In genomic region chr1:53330819-53331218, GRCh38 we compare ENCODE assay signal across 16 cellular contexts. TPM values are rescaled to one million over a fixed set of nuclear protein-coding genes. Genes with fewer than 3 reads are reported as not detected.
A peak's percentile ranks its signal among the peaks of the same experiment; 100 is the strongest.
DNase-seq lines count a peak whose midpoint lies in the region; ATAC-seq and TF ChIP-seq lines count a peak whose summit lies in the region.
"Had no signal": no experiment of that assay in that cellular context is flagged by ENCODE, and none has a peak within 500 bp of the region (broad histone marks: within the 10 kb centered on the region; RNA-seq: fewer than 3 reads in every experiment).

No MANE protein-coding gene starts in this region.

- H3K9ac ChIP-seq in mesendoderm (ENCODE audit: low read length) (no peak overlapping the region), PC-3 (ENCODE audit: low read length) (no peak overlapping the region)
- H3K9ac ChIP-seq: parathyroid adenoma had no signal

- H3K4me3 ChIP-seq in PC-9 (no peak overlapping the region), epithelial cell of esophagus (ENCODE audit: low read length) (no peak overlapping the region), suprapubic skin (no peak overlapping the region), mesendoderm (ENCODE audit: low read length) (no peak overlapping the region), PC-3 (ENCODE audit: low read length) (no peak overlapping the region)
- H3K4me3 ChIP-seq: MG63, stomach had no signal

- H3F3A ChIP-seq in PC-9 (ENCODE audit: insufficient read depth, low read depth) (peaks cover 25% of the 10 kb centered on the region; the same call in 1 of the 2 replicates), PC-3 (ENCODE audit: low read length, unreplicated experiment) (no peaks in the 10 kb centered on the region)

- H4K20me1 ChIP-seq in PC-9 (ENCODE audit: insufficient read depth), result no peaks in the 10 kb centered on the region
- no peaks in the 10 kb centered on the region for H4K20me1 ChIP-seq in PC-3 (ENCODE audit: low read length)

- H2BK15ac ChIP-seq in mesendoderm (replicated peaks; ENCODE audit: low read depth), result no peak overlapping the region

- peaks cover 3% of the 10 kb centered on the region for H3K79me1 ChIP-seq in mesendoderm (ENCODE audit: low read length)

- H3K27me3 Mint-ChIP-seq in activated naive CD8-positive, alpha-beta T cell treated with anti-CD3 and anti-CD28 coated beads, Interleukin-2, amount 10 ng/mL, durations not matched to agents 7 days and 5 days, result no peaks in the 10 kb centered on the region
- H3K27me3 Mint-ChIP-seq in activated naive CD8-positive, alpha-beta T cell treated with anti-CD3 and anti-CD28 coated beads, Interleukin-2, amount 50 U/mL, for 24 hours, result no peaks in the 10 kb centered on the region

- no peak overlapping the region for H2BK120ac ChIP-seq in mesendoderm (ENCODE audit: low read depth, low read length)

- TF ChIP-seq POLR2A in suprapubic skin (IDR thresholded peaks at IDR 0.05), result no peak

- no peak overlapping the region for H3K4ac ChIP-seq in mesendoderm (ENCODE audit: low read depth, low read length)

- no peak overlapping the region for H4K8ac ChIP-seq in mesendoderm (ENCODE audit: low read depth, low read length)

- H3K27ac ChIP-seq in PC-9 (peak overlapping the region; percentile 23; the same call in 1 of the 2 replicates), suprapubic skin (no peak overlapping the region), mesendoderm (ENCODE audit: low read depth, low read length) (no peak overlapping the region), PC-3 (ENCODE audit: low read length) (no peak overlapping the region)
- H3K27ac ChIP-seq: parathyroid adenoma, RWPE1, stomach had no signal

- peak; percentile 15 for DNase-seq in activated naive CD8-positive, alpha-beta T cell treated with anti-CD3 and anti-CD28 coated beads, Interleukin-2, amount 10 ng/mL, durations not matched to agents 7 days and 5 days
- DNase-seq in activated naive CD8-positive, alpha-beta T cell treated with anti-CD3 and anti-CD28 coated beads, Interleukin-2, amount 50 U/mL, for 24 hours, result no peak
- peak; percentile 59 to 90 for DNase-seq in PC-9
- DNase-seq in epithelial cell of esophagus (ENCODE audit: low read depth), result peak; percentile 33
- peak; percentile 40 to 56 for DNase-seq in suprapubic skin (ENCODE audit: low spot score in 2 of 2)
- DNase-seq in mesendoderm, result no peak
- no peak for DNase-seq in HK-2 (ENCODE audit: unreplicated experiment)
- DNase-seq in PC-3, result no peak
- DNase-seq: activated gamma-delta T cell; Calu3; effector CD8-positive, alpha-beta T cell; MG63; stomach had no signal

- no peak overlapping the region for H2AFZ ChIP-seq in PC-9
- H2AFZ ChIP-seq in PC-3 (ENCODE audit: low read length), result no peak overlapping the region
- H2AFZ ChIP-seq: parathyroid adenoma had no signal

- no peaks in the 10 kb centered on the region for H3K27me3 ChIP-seq in PC-9 (ENCODE audit: insufficient read depth, low read depth)
- no peaks in the 10 kb centered on the region for H3K27me3 ChIP-seq in suprapubic skin
- H3K27me3 ChIP-seq in mesendoderm (ENCODE audit: insufficient read depth, low read length, poor library complexity), result no peaks in the 10 kb centered on the region
- no peaks in the 10 kb centered on the region for H3K27me3 ChIP-seq in PC-3 (ENCODE audit: low read length)
- H3K27me3 ChIP-seq: MG63, stomach had no signal

- TF ChIP-seq CTCF in PC-9 (conservative IDR thresholded peaks at IDR 0.05) (no peak), epithelial cell of esophagus (IDR thresholded peaks at IDR 0.05; ENCODE audit: insufficient read depth, low read depth, low read length, missing control alignments) (no peak), suprapubic skin (IDR thresholded peaks at IDR 0.05) (no peak), PC-3 (conservative IDR thresholded peaks at IDR 0.05; ENCODE audit: low read depth, low read length) (no peak)

- no peak overlapping the region for H3K27ac Mint-ChIP-seq in activated naive CD8-positive, alpha-beta T cell treated with anti-CD3 and anti-CD28 coated beads, Interleukin-2, amount 10 ng/mL, durations not matched to agents 7 days and 5 days
- no peak overlapping the region for H3K27ac Mint-ChIP-seq in activated naive CD8-positive, alpha-beta T cell treated with anti-CD3 and anti-CD28 coated beads, Interleukin-2, amount 50 U/mL, for 24 hours

- CTCF ChIA-PET in PC-9 (lab: Charles Lee) (no interaction called here), PC-3 (lab: Charles Lee) (no interaction called here)

- H3K23ac ChIP-seq in mesendoderm (ENCODE audit: low read length), result no peak overlapping the region

- intact Hi-C loops in PC-9 (cut with micrococcal nuclease; ENCODE audit: unreplicated experiment), result no loop called here
- intact Hi-C loops in PC-3 (cut with micrococcal nuclease), result no loop called here

- no peak for ATAC-seq in activated naive CD8-positive, alpha-beta T cell treated with anti-CD3 and anti-CD28 coated beads, Interleukin-2, amount 10 ng/mL, durations not matched to agents 7 days and 5 days (ENCODE audit: low read depth)
- ATAC-seq in activated naive CD8-positive, alpha-beta T cell treated with anti-CD3 and anti-CD28 coated beads, Interleukin-2, amount 50 U/mL, for 24 hours, result no peak
- ATAC-seq in PC-3, result no peak

- 74% methylated on average over 5 of the region's 5 CpGs for WGBS in suprapubic skin
- no CpG with 5 or more reads among the region's 5 CpGs for WGBS in mesendoderm (ENCODE audit: extremely low coverage, insufficient coverage, low lambda C conversion rate)

- peak overlapping the region; percentile 20; the same call in 1 of the 2 replicates for H3K4me2 ChIP-seq in PC-9
- no peak overlapping the region for H3K4me2 ChIP-seq in mesendoderm (ENCODE audit: low read length)
- no peak overlapping the region for H3K4me2 ChIP-seq in PC-3 (ENCODE audit: low read length)

- peaks cover 29% of the 10 kb centered on the region for H3K4me1 Mint-ChIP-seq in activated naive CD8-positive, alpha-beta T cell treated with anti-CD3 and anti-CD28 coated beads, Interleukin-2, amount 10 ng/mL, durations not matched to agents 7 days and 5 days
- H3K4me1 Mint-ChIP-seq in activated naive CD8-positive, alpha-beta T cell treated with anti-CD3 and anti-CD28 coated beads, Interleukin-2, amount 50 U/mL, for 24 hours, result peaks cover 8% of the 10 kb centered on the region

- no peak for TF ChIP-seq EP300 in suprapubic skin (IDR thresholded peaks at IDR 0.05)

- H3K79me2 ChIP-seq in PC-9 (ENCODE audit: low read depth) (peaks cover 8% of the 10 kb centered on the region), mesendoderm (ENCODE audit: control insufficient read depth, insufficient read depth, low read length) (peaks cover 9% of the 10 kb centered on the region), PC-3 (ENCODE audit: low read length) (peaks cover 11% of the 10 kb centered on the region)
- H3K79me2 ChIP-seq: parathyroid adenoma had no signal

- H3K4me1 ChIP-seq in PC-9 (replicated peaks; ENCODE audit: insufficient read depth) (peaks cover 22% of the 10 kb centered on the region), suprapubic skin (peaks cover 18% of the 10 kb centered on the region), mesendoderm (ENCODE audit: control insufficient read depth, low read depth, low read length) (peaks cover 5% of the 10 kb centered on the region), PC-3 (ENCODE audit: insufficient read depth, low read length) (peaks cover 6% of the 10 kb centered on the region)
- H3K4me1 ChIP-seq: parathyroid adenoma had no signal

- BruUV-seq in PC-9 (replicated peaks; lab: Mats Ljungman, UMichigan) (no TSS peak), PC-3 (replicated peaks; lab: Mats Ljungman, UMichigan) (no TSS peak)

- H3K9me2 ChIP-seq in PC-9 (ENCODE audit: insufficient read depth) (no peaks in the 10 kb centered on the region), PC-3 (replicated peaks; ENCODE audit: low read length) (no peaks in the 10 kb centered on the region)

- H3K36me3 Mint-ChIP-seq in activated naive CD8-positive, alpha-beta T cell treated with anti-CD3 and anti-CD28 coated beads, Interleukin-2, amount 10 ng/mL, durations not matched to agents 7 days and 5 days, result peaks cover 9% of the 10 kb centered on the region
- peaks cover 4% of the 10 kb centered on the region for H3K36me3 Mint-ChIP-seq in activated naive CD8-positive, alpha-beta T cell treated with anti-CD3 and anti-CD28 coated beads, Interleukin-2, amount 50 U/mL, for 24 hours (ENCODE audit: low read depth)
- H3K36me3 Mint-ChIP-seq: brain had no signal

- no peak overlapping the region for H3K18ac ChIP-seq in mesendoderm (ENCODE audit: low read length)

- POLR2A ChIA-PET in activated naive CD8-positive, alpha-beta T cell treated with anti-CD3 and anti-CD28 coated beads, Interleukin-2, amount 10 ng/mL, durations not matched to agents 7 days and 5 days (lab: Charles Lee), result interaction anchor here (1.1 kb wide), 1 partner anchor 37 kb away, joined by 3 read pairs; no protein-coding TSS in a partner anchor
- POLR2A ChIA-PET in PC-9 (lab: Charles Lee; ENCODE audit: unreplicated experiment), result no interaction called here
- POLR2A ChIA-PET in PC-3 (lab: Charles Lee; ENCODE audit: unreplicated experiment), result no interaction called here

- H2AK5ac ChIP-seq in mesendoderm (ENCODE audit: low read length), result no peak overlapping the region

- no peak overlapping the region for H2BK5ac ChIP-seq in mesendoderm (ENCODE audit: low read length)

- no peak overlapping the region for H3K56ac ChIP-seq in mesendoderm (ENCODE audit: low read length)

- H3K36me3 ChIP-seq in PC-9 (ENCODE audit: low read depth) (no peaks in the 10 kb centered on the region), suprapubic skin (no peaks in the 10 kb centered on the region), mesendoderm (ENCODE audit: control insufficient read depth, insufficient read depth, low read length) (no peaks in the 10 kb centered on the region), PC-3 (ENCODE audit: low read depth, low read length) (no peaks in the 10 kb centered on the region)
- H3K36me3 ChIP-seq: stomach had no signal

- no peak overlapping the region for H3K4me3 Mint-ChIP-seq in activated naive CD8-positive, alpha-beta T cell treated with anti-CD3 and anti-CD28 coated beads, Interleukin-2, amount 10 ng/mL, durations not matched to agents 7 days and 5 days
- no peak overlapping the region for H3K4me3 Mint-ChIP-seq in activated naive CD8-positive, alpha-beta T cell treated with anti-CD3 and anti-CD28 coated beads, Interleukin-2, amount 50 U/mL, for 24 hours

- H3K9me3 ChIP-seq in PC-9 (ENCODE audit: insufficient read depth, low read depth), result no peaks in the 10 kb centered on the region
- H3K9me3 ChIP-seq in suprapubic skin, result no peaks in the 10 kb centered on the region
- H3K9me3 ChIP-seq in PC-3 (ENCODE audit: low read length), result no peaks in the 10 kb centered on the region
- H3K9me3 ChIP-seq: MG63, stomach had no signal

- no peak overlapping the region for H4K5ac ChIP-seq in mesendoderm (ENCODE audit: low read length)

- no peaks in the 10 kb centered on the region for H3K9me3 Mint-ChIP-seq in activated naive CD8-positive, alpha-beta T cell treated with anti-CD3 and anti-CD28 coated beads, Interleukin-2, amount 10 ng/mL, durations not matched to agents 7 days and 5 days
- H3K9me3 Mint-ChIP-seq in activated naive CD8-positive, alpha-beta T cell treated with anti-CD3 and anti-CD28 coated beads, Interleukin-2, amount 50 U/mL, for 24 hours, result no peaks in the 10 kb centered on the region

RNA-seq across cellular contexts. Expression of gene LRP8, which starts 2.9 kb away (rescaled TPM):
- total RNA-seq in activated naive CD8-positive, alpha-beta T cell treated with anti-CD3 and anti-CD28 coated beads, Interleukin-2, amount 10 ng/mL, durations not matched to agents 7 days and 5 days, result 10 to 100 TPM; 45.0 to 54.3 TPM
- total RNA-seq in PC-9 (2021) (62.1 and 85.3 TPM in 2 replicates), suprapubic skin (10 to 100 TPM in 1 of 4 donors, 1 to 10 TPM in 3; 2.8 to 11.8 (median 4.1) TPM), PC-3 (2014; rRNA removed) (54.4 and 77.3 TPM in 2 replicates)
- 54.5 TPM for polyA plus RNA-seq in mesendoderm (2013, experiment 1 of 2)
- polyA plus RNA-seq in mesendoderm (2013, experiment 2 of 2), result 55.5 TPM

Comparison
In these comparisons a context has a peak if more than half of its experiments do, and no peak if none do; other contexts are left out.
1. DNase-seq: peak in activated naive CD8-positive, alpha-beta T cell treated with anti-CD3 and anti-CD28 coated beads, Interleukin-2, amount 10 ng/mL, durations not matched to agents 7 days and 5 days (single experiment), PC-9 (2 of 2), epithelial cell of esophagus (single experiment) and suprapubic skin (2 of 2); none in activated naive CD8-positive, alpha-beta T cell treated with anti-CD3 and anti-CD28 coated beads, Interleukin-2, amount 50 U/mL, for 24 hours (single experiment), mesendoderm (single experiment), HK-2 (single experiment) and PC-3 (single experiment).